In the genomic region with DNA sequence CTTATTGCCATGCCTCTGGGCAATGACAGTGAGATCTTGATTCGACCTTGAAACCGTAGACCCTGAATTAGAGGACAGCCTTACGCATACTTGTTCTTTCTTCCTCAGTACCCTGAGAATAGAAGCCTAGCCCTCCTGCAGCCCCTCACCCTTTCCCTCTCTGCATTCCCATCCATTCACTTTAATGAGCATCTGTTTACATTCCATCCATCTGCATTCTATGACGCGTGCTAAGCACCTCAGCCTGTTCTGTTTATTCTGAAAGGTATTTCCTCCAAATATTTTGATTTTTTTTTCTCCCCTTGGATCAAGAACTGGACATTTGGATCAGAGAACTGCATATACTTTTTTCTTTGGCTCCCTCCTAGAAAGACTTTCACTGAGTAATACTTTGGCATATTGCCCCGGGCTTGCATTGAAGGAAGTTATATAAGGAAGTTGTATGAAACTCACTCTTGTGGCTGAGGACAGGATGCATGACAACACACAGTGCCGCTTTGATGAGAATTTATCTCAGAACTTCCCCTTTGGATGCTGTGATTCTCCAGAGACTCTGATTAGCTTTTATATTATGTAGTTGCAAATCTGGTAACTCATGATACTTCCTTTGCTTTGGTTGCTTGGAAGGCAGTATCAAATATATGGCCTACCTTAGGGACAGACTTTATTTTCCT, we compare ENCODE assay signal across 1 cellular context.
TF ChIP-seq lines count a peak whose summit lies in the region.

No MANE protein-coding gene starts in this region.

TF ChIP-seq in HCT116, 20 proteins besides CTCF, POLR2A, EP300 and RAD21 (continued from another document):
- TF ChIP-seq ZBTB33 (IDR thresholded peaks at IDR 0.05; ENCODE audit: extremely low read depth, insufficient replicate concordance, low read length), result no peak
